7 cellular contexts compared by ENCODE assay signal in the genomic region with DNA sequence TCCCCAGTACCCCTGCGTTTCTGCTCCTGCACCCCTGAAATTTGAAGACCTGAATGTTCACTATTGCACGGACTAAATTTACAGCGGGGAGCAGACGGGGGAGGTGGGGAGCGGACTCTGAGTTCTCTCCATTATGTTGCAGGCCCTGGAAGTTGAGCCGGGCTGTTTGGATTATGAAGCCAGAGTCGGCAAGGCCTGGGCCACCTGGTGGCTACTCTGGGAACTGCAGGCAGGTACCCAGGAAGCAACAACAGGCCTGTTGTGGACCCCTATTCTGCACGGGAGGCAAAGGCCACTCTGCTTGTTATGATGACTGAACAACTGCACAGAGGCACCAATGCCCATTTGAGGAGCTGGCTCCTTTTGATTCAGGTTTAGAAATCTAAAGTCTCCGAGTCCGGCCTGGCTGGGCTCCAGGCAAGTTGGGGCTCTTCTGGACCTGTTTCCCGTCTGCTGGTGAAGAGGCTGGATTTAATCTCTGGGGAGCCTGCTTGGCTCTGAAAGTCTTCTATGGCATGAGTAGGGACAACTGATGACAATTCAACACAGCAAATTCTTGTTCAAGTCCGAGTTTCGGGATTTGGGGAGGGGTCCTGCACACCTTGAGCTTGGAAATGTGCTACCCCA. TPM values are rescaled to one million over a fixed set of nuclear protein-coding genes. Genes with fewer than 3 reads are reported as not detected.
DNase-seq lines count a peak whose midpoint lies in the region; ATAC-seq and TF ChIP-seq lines count a peak whose summit lies in the region.

No MANE protein-coding gene starts in this region.

- no peaks in the 10 kb centered on the region for H4K20me1 ChIP-seq in smooth muscle cell (ENCODE audit: low read depth)

- no peaks in the 10 kb centered on the region for H3K9me3 ChIP-seq in smooth muscle cell (replicated peaks; ENCODE audit: low read depth)

- no peak overlapping the region for H3K4me2 ChIP-seq in smooth muscle cell

- WGBS in smooth muscle cell (ENCODE audit: low lambda C conversion rate) = 40% methylated on average over 13 of the region's 13 CpGs

- no peaks in the 10 kb centered on the region for H3K36me3 ChIP-seq in smooth muscle cell (ENCODE audit: low read depth)

- no peak overlapping the region for H2AFZ ChIP-seq in smooth muscle cell (ENCODE audit: low read depth)

- H3K27me3 ChIP-seq in smooth muscle cell (ENCODE audit: low read depth) = no peaks in the 10 kb centered on the region

- H3K9ac ChIP-seq in smooth muscle cell (ENCODE audit: low read depth) = no peak overlapping the region

- no peak for ATAC-seq in HG02678 (IDR thresholded peaks at IDR 0.05; ENCODE audit: unreplicated experiment)

- H3K79me2 ChIP-seq in smooth muscle cell (ENCODE audit: low read depth) = no peaks in the 10 kb centered on the region

- TF ChIP-seq CTCF in GM10266 (IDR thresholded peaks at IDR 0.05; ENCODE audit: control insufficient read depth, insufficient read depth, low read depth, missing control alignments) = peak; percentile 94
- peak; percentile 100 for TF ChIP-seq CTCF in astrocyte of the cerebellum (IDR thresholded peaks at IDR 0.05; ENCODE audit: low read depth, low read length, missing control alignments)
- TF ChIP-seq CTCF in smooth muscle cell (IDR thresholded peaks at IDR 0.05; ENCODE audit: borderline replicate concordance, insufficient read depth, poor library complexity, severe bottlenecking) = peak; percentile 99

- no peak overlapping the region for H3K27ac ChIP-seq in smooth muscle cell (ENCODE audit: low read depth)

- H3F3A ChIP-seq in smooth muscle cell (ENCODE audit: low read depth) = no peaks in the 10 kb centered on the region

- TF ChIP-seq EP300 in Ishikawa (IDR thresholded peaks at IDR 0.05; ENCODE audit: borderline replicate concordance) = no peak

- DNase-seq in GM10266 (ENCODE audit: extremely low spot score) = peak; percentile 72
- peak; percentile 7 for DNase-seq in T-helper 22 cell (ENCODE audit: low read depth)
- peak; percentile 31 for DNase-seq in astrocyte of the cerebellum (ENCODE audit: low read depth)
- DNase-seq in hippocampal formation (lab: John Stamatoyannopoulos, UW) = peak; percentile 14 to 27
- peak; percentile 48 for DNase-seq in smooth muscle cell (lab: John Stamatoyannopoulos, UW; ENCODE audit: unreplicated experiment)

- H3K4me1 ChIP-seq in smooth muscle cell (ENCODE audit: low read depth) = peaks cover 8% of the 10 kb centered on the region

- in situ Hi-C loops in astrocyte of the cerebellum (cut with HindIII; ENCODE audit: low sequenced_read_pairs) = no loop called here

- H3K4me3 ChIP-seq in astrocyte of the cerebellum (ENCODE audit: low read depth, low read length) (no peak overlapping the region), smooth muscle cell (no peak overlapping the region)

- TF ChIP-seq RAD21 in Ishikawa (IDR thresholded peaks at IDR 0.05; ENCODE audit: low read depth) = peak; percentile 84

TF ChIP-seq in Ishikawa, 13 proteins besides CTCF, POLR2A, EP300 and RAD21:
- no peak for TF ChIP-seq FOXM1 (IDR thresholded peaks at IDR 0.05; ENCODE audit: borderline replicate concordance, low read depth)
- TF ChIP-seq TAF1 (IDR thresholded peaks at IDR 0.05; ENCODE audit: low read depth) = no peak
TF ChIP-seq in Ishikawa: peak in this region for 0.

RNA-seq across cellular contexts. Expression of a gene that starts 34.1 kb away (rescaled TPM):
- not detected in 2 replicates for total RNA-seq in smooth muscle cell
- polyA plus RNA-seq in smooth muscle cell = not detected in 2 replicates

Comparison
In these comparisons a context has a peak if more than half of its experiments do, and no peak if none do; other contexts are left out.
1. DNase-seq: peak in every context shown above with its lines; median percentile 72 in GM10266; 48 in smooth muscle cell; 31 in astrocyte of the cerebellum; 20 in hippocampal formation; 7 in T-helper 22 cell.